19 cellular contexts compared by ENCODE assay signal in the genomic region with DNA sequence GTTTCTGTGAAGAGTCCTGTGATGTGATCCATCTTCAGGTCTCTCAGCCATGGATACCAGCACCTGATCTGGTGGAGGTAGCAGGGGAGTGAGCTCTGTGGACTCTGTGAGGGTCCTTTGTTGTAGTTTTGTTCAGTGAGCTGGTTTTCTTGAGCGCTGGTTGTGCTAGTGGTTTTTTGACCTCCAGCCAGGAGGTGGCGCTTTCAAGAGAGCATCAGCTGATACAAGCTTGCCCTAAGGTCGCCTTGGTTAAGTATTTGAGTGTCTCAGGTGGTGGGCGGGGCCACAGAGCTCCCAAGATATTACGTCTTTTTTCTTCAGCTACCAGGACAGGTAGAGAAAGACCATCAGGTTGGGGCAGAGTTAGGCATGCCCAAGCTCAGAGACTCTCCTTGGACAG.
DNase-seq lines count a peak whose midpoint lies in the region; ATAC-seq and TF ChIP-seq lines count a peak whose summit lies in the region.
"Had no signal": no experiment of that assay in that cellular context is flagged by ENCODE, and none has a peak within 500 bp of the region (broad histone marks: within the 10 kb centered on the region; RNA-seq: fewer than 3 reads in every experiment).

No MANE protein-coding gene starts in this region.

- CTCF ChIA-PET in mammary epithelial cell (lab: Charles Lee; ENCODE audit: low non-redundant PET) = no interaction called here

- intact Hi-C loops in mammary epithelial cell (cut with micrococcal nuclease) = no loop called here

- dilution Hi-C loops in mammary epithelial cell (cut with HindIII; ENCODE audit: low sequenced_read_pairs) = loop anchor here (5.0 kb wide), 1 partner anchor 33 kb away; no protein-coding TSS in a partner anchor

- DNase-seq in ELF-1 (ENCODE audit: low read depth, low spot score) = peak; percentile 71
- DNase-seq in HFF-Myc (ENCODE audit: extremely low read depth, low read depth) = no peak
- DNase-seq in RWPE2 (ENCODE audit: low spot score) = no peak
- peak; percentile 25 for DNase-seq in iPS DF 19.7 (ENCODE audit: low read depth, low spot score)
- no peak for DNase-seq in mammary epithelial cell
- DNase-seq in DMS153 (lab: John Stamatoyannopoulos, UW) = no peak
- DNase-seq in NCI-H2171 (lab: John Stamatoyannopoulos, UW) = no peak
- DNase-seq: activated CD8-positive, alpha-beta memory T cell treated with anti-CD3 and anti-CD28 coated beads, Interleukin-2, amount 50 U/mL, for 48 hours; activated naive CD4-positive, alpha-beta T cell treated with Interleukin-2 at 50 U/mL for 16 hours; aorta; C1 segment of cervical spinal cord; DMS79; GM23248; left ventricle myocardium inferior; NCI-H2081; NCI-H774; transverse colon had no signal

- H3K27me3 ChIP-seq in RWPE2 (ENCODE audit: insufficient read depth, poor library complexity, severe bottlenecking) = no peaks in the 10 kb centered on the region
- H3K27me3 ChIP-seq in mammary epithelial cell (ENCODE audit: insufficient read depth, low read length) = no peaks in the 10 kb centered on the region
- H3K27me3 ChIP-seq: transverse colon had no signal

- BruUV-seq in mammary epithelial cell (replicated peaks; lab: Mats Ljungman, UMichigan) = no TSS peak

- H3K36me3 ChIP-seq in RWPE2 (ENCODE audit: low read depth) (peaks cover 20% of the 10 kb centered on the region), mammary epithelial cell (ENCODE audit: insufficient read depth, low read length) (no peaks in the 10 kb centered on the region)

- no peaks in the 10 kb centered on the region for H4K20me1 ChIP-seq in mammary epithelial cell (ENCODE audit: insufficient read depth, low read length)

- ATAC-seq in RWPE2 (ENCODE audit: low read depth) = no peak

- H3K27ac ChIP-seq in RWPE2 (ENCODE audit: poor library complexity, severe bottlenecking) (no peak overlapping the region), mammary epithelial cell (ENCODE audit: insufficient read depth, low read depth, low read length) (no peak overlapping the region)
- H3K27ac ChIP-seq: GM23248, left ventricle myocardium inferior, RWPE1, skin epidermis, transverse colon had no signal

- in situ Hi-C loops in mammary epithelial cell (cut with MboI; ENCODE audit: low sequenced_read_pairs in 2 of 2) = no loop called here

- H3K4me1 ChIP-seq in RWPE2 (ENCODE audit: insufficient read depth, poor library complexity, severe bottlenecking) = no peaks in the 10 kb centered on the region
- no peaks in the 10 kb centered on the region for H3K4me1 ChIP-seq in mammary epithelial cell (ENCODE audit: insufficient read depth, low read length)
- H3K4me1 ChIP-seq: transverse colon had no signal

- 85% methylated on average over 4 of the region's 5 CpGs for WGBS in mammary epithelial cell (ENCODE audit: low coverage, missing lambda C conversion rate)

- TF ChIP-seq CTCF in HFF-Myc (IDR thresholded peaks at IDR 0.05; ENCODE audit: low read depth, low read length, missing control alignments) (peak; percentile 27), RWPE2 (IDR thresholded peaks at IDR 0.05; ENCODE audit: poor library complexity, severe bottlenecking) (peak; percentile 42), mammary epithelial cell (conservative IDR thresholded peaks at IDR 0.05 in 1 of 2, IDR thresholded peaks at IDR 0.05 in 1 of 2; ENCODE audit: extremely low read depth in 1 of 2, insufficient read depth in 1 of 2, low read depth in 1 of 2, low read length in 2 of 2) (no peak)

- no peak overlapping the region for H2AFZ ChIP-seq in mammary epithelial cell (ENCODE audit: low read depth, low read length)
- H2AFZ ChIP-seq: GM23248 had no signal

- no peak overlapping the region for H3K4me2 ChIP-seq in mammary epithelial cell (ENCODE audit: insufficient read depth, low read depth, low read length)

- H3K9me3 ChIP-seq in RWPE2 (ENCODE audit: severe bottlenecking) = peaks cover 8% of the 10 kb centered on the region
- H3K9me3 ChIP-seq in mammary epithelial cell (replicated peaks; ENCODE audit: insufficient read depth, low read length) = no peaks in the 10 kb centered on the region

- H3K79me2 ChIP-seq in mammary epithelial cell (ENCODE audit: insufficient read depth, low read length) = no peaks in the 10 kb centered on the region

- no peak overlapping the region for H3K4me3 ChIP-seq in HFF-Myc (replicated peaks; ENCODE audit: low read depth, low read length)
- H3K4me3 ChIP-seq in RWPE2 (ENCODE audit: severe bottlenecking) = no peak overlapping the region
- H3K4me3 ChIP-seq in mammary epithelial cell (replicated peaks in 1 of 3; ENCODE audit: insufficient read depth in 1 of 3, low read depth in 2 of 3, low read length in 3 of 3) = no peak overlapping the region
- H3K4me3 ChIP-seq: GM23248, left ventricle myocardium inferior, skin epidermis, transverse colon had no signal

- no peak overlapping the region for H3K9ac ChIP-seq in mammary epithelial cell (ENCODE audit: insufficient read depth, low read length)
- H3K9ac ChIP-seq: GM23248 had no signal

Comparison
In these comparisons a context has a peak if more than half of its experiments do, and no peak if none do; other contexts are left out.
1. DNase-seq: peak in ELF-1 (single experiment) and iPS DF 19.7 (single experiment); none in HFF-Myc (single experiment), RWPE2 (single experiment), mammary epithelial cell (single experiment), DMS153 (single experiment) and NCI-H2171 (single experiment).
2. CTCF ChIP-seq: peak in HFF-Myc (single experiment) and RWPE2 (single experiment); none in mammary epithelial cell (0 of 2).